ENCODE assay signal across 1 cellular context in the genomic region with DNA sequence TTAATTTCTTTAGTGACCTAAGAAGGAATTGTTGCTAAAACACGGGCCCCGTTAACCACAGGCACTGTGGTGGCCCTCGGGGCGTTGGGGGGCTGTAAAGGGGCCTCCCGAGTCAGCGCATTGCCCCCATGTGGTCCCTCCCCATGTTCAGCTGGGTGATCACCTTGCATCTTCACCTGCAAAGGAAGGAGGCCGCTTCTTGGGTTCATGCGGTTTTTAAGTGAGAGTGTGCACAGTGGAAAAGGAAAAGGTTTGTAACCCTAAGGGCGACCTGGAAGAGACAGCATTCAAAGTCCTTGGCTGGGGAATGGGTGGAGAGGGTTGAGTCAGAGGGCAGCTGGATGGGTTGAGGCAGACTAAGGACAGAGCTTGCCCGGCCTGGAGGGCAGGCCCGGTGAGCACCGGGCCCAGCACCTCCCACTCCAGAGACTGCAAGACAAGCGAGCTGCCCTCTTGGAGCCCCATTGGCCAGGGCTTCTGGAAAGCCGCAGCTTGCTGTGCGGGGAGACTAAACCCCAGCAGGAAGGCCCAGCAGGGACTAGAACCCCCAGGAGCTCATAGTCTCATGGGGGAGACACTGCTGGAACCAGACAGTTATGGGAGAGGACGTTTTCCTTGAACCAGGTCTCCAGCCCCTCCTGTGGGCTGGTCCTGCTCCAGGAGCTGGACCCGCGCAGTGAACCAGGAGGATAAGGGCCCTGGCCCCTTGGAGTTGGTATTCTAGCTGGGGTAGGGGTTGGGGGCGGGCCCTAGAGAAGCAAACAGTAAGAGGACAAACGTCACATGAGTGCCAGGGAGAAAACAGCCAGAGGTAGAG.
A peak's percentile ranks its signal among the peaks of the same experiment; 100 is the strongest.
TF ChIP-seq lines count a peak whose summit lies in the region.

No MANE protein-coding gene starts in this region.

TF ChIP-seq in HepG2, 621 proteins besides CTCF, POLR2A, EP300 and RAD21 (continued from another document):
- TF ChIP-seq, protein P1, sequence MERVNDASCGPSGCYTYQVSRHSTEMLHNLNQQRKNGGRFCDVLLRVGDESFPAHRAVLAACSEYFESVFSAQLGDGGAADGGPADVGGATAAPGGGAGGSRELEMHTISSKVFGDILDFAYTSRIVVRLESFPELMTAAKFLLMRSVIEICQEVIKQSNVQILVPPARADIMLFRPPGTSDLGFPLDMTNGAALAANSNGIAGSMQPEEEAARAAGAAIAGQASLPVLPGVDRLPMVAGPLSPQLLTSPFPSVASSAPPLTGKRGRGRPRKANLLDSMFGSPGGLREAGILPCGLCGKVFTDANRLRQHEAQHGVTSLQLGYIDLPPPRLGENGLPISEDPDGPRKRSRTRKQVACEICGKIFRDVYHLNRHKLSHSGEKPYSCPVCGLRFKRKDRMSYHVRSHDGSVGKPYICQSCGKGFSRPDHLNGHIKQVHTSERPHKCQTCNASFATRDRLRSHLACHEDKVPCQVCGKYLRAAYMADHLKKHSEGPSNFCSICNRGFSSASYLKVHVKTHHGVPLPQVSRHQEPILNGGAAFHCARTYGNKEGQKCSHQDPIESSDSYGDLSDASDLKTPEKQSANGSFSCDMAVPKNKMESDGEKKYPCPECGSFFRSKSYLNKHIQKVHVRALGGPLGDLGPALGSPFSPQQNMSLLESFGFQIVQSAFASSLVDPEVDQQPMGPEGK (CRISPR knock-in tag; IDR thresholded peaks at IDR 0.05): no peak
- TF ChIP-seq ZNF251 (CRISPR knock-in tag; IDR thresholded peaks at IDR 0.05) (no peak), ZNF326 (CRISPR knock-in tag; IDR thresholded peaks at IDR 0.05; ENCODE audit: borderline replicate concordance) (no peak), ARNT2 (CRISPR knock-in tag; IDR thresholded peaks at IDR 0.05; ENCODE audit: low read depth) (no peak), ZNF207 (IDR thresholded peaks at IDR 0.05; ENCODE audit: borderline replicate concordance) (no peak), AGO1 (IDR thresholded peaks at IDR 0.05; ENCODE audit: low read depth, low read length, poor library complexity, severe bottlenecking) (peak; percentile 38), ATAD3A (CRISPR knock-in tag; IDR thresholded peaks at IDR 0.05) (no peak), YEATS2 (CRISPR knock-in tag; IDR thresholded peaks at IDR 0.05; ENCODE audit: borderline replicate concordance) (no peak), ZSCAN22 (CRISPR knock-in tag; IDR thresholded peaks at IDR 0.05) (no peak), ZNF598 (CRISPR knock-in tag; IDR thresholded peaks at IDR 0.05; ENCODE audit: borderline replicate concordance) (no peak), ZNF709 (CRISPR knock-in tag; IDR thresholded peaks at IDR 0.05) (no peak), SOX5 (CRISPR knock-in tag; IDR thresholded peaks at IDR 0.05; ENCODE audit: borderline replicate concordance) (no peak), CBFB (CRISPR knock-in tag; IDR thresholded peaks at IDR 0.05) (0 out of 2 replicates have a peak, but pooled peaks have one; percentile 29), TBP (CRISPR knock-in tag; IDR thresholded peaks at IDR 0.05) (no peak), ZNF274 (CRISPR knock-in tag; IDR thresholded peaks at IDR 0.05) (no peak), SKI (IDR thresholded peaks at IDR 0.05; ENCODE audit: partially characterized antibody) (peak; percentile 1), ZNF296 (CRISPR knock-in tag; conservative IDR thresholded peaks at IDR 0.05) (no peak), POLR2AphosphoS5 (IDR thresholded peaks at IDR 0.05; ENCODE audit: low read depth, low read length) (no peak), ATM (IDR thresholded peaks at IDR 0.05; ENCODE audit: borderline replicate concordance) (no peak), ARHGAP35 (CRISPR knock-in tag; IDR thresholded peaks at IDR 0.05; ENCODE audit: borderline replicate concordance) (no peak), ZNF629 (CRISPR knock-in tag; conservative IDR thresholded peaks at IDR 0.05) (no peak), HMG20A (CRISPR knock-in tag; IDR thresholded peaks at IDR 0.05; ENCODE audit: borderline replicate concordance) (no peak), ZNF772 (CRISPR knock-in tag; IDR thresholded peaks at IDR 0.05) (no peak)
- TF ChIP-seq, protein P2, sequence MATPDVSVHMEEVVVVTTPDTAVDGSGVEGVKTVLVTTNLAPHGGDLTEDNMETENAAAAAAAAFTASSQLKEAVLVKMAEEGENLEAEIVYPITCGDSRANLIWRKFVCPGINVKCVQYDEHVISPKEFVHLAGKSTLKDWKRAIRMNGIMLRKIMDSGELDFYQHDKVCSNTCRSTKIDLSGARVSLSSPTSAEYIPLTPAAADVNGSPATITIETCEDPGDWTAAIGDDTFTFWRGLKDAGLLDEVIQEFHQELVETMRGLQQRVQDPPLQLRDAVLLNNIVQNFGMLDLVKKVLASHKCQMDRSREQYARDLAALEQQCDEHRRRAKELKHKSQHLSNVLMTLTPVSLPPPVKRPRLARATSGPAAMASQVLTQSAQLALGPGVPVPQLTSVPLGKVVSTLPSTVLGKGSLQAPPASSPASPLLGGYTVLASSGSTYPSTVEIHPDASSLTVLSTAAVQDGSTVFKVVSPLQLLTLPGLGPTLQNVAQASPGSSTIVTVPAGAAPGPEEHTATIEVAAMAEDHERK (CRISPR knock-in tag; IDR thresholded peaks at IDR 0.05; ENCODE audit: low read depth): no peak
- TF ChIP-seq, protein P3, sequence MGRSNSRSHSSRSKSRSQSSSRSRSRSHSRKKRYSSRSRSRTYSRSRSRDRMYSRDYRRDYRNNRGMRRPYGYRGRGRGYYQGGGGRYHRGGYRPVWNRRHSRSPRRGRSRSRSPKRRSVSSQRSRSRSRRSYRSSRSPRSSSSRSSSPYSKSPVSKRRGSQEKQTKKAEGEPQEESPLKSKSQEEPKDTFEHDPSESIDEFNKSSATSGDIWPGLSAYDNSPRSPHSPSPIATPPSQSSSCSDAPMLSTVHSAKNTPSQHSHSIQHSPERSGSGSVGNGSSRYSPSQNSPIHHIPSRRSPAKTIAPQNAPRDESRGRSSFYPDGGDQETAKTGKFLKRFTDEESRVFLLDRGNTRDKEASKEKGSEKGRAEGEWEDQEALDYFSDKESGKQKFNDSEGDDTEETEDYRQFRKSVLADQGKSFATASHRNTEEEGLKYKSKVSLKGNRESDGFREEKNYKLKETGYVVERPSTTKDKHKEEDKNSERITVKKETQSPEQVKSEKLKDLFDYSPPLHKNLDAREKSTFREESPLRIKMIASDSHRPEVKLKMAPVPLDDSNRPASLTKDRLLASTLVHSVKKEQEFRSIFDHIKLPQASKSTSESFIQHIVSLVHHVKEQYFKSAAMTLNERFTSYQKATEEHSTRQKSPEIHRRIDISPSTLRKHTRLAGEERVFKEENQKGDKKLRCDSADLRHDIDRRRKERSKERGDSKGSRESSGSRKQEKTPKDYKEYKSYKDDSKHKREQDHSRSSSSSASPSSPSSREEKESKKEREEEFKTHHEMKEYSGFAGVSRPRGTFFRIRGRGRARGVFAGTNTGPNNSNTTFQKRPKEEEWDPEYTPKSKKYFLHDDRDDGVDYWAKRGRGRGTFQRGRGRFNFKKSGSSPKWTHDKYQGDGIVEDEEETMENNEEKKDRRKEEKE (IDR thresholded peaks at IDR 0.05): no peak
- TF ChIP-seq, protein P4, sequence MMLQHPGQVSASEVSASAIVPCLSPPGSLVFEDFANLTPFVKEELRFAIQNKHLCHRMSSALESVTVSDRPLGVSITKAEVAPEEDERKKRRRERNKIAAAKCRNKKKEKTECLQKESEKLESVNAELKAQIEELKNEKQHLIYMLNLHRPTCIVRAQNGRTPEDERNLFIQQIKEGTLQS (CRISPR knock-in tag; IDR thresholded peaks at IDR 0.05): no peak
- TF ChIP-seq, protein P5, sequence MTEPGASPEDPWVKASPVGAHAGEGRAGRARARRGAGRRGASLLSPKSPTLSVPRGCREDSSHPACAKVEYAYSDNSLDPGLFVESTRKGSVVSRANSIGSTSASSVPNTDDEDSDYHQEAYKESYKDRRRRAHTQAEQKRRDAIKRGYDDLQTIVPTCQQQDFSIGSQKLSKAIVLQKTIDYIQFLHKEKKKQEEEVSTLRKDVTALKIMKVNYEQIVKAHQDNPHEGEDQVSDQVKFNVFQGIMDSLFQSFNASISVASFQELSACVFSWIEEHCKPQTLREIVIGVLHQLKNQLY (CRISPR knock-in tag; IDR thresholded peaks at IDR 0.05): no peak
- TF ChIP-seq, protein P6, sequence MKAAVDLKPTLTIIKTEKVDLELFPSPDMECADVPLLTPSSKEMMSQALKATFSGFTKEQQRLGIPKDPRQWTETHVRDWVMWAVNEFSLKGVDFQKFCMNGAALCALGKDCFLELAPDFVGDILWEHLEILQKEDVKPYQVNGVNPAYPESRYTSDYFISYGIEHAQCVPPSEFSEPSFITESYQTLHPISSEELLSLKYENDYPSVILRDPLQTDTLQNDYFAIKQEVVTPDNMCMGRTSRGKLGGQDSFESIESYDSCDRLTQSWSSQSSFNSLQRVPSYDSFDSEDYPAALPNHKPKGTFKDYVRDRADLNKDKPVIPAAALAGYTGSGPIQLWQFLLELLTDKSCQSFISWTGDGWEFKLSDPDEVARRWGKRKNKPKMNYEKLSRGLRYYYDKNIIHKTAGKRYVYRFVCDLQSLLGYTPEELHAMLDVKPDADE (CRISPR knock-in tag; IDR thresholded peaks at IDR 0.05): no peak
- TF ChIP-seq, protein P7, sequence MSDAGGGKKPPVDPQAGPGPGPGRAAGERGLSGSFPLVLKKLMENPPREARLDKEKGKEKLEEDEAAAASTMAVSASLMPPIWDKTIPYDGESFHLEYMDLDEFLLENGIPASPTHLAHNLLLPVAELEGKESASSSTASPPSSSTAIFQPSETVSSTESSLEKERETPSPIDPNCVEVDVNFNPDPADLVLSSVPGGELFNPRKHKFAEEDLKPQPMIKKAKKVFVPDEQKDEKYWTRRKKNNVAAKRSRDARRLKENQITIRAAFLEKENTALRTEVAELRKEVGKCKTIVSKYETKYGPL (CRISPR knock-in tag; IDR thresholded peaks at IDR 0.05): no peak
- TF ChIP-seq, protein P8, sequence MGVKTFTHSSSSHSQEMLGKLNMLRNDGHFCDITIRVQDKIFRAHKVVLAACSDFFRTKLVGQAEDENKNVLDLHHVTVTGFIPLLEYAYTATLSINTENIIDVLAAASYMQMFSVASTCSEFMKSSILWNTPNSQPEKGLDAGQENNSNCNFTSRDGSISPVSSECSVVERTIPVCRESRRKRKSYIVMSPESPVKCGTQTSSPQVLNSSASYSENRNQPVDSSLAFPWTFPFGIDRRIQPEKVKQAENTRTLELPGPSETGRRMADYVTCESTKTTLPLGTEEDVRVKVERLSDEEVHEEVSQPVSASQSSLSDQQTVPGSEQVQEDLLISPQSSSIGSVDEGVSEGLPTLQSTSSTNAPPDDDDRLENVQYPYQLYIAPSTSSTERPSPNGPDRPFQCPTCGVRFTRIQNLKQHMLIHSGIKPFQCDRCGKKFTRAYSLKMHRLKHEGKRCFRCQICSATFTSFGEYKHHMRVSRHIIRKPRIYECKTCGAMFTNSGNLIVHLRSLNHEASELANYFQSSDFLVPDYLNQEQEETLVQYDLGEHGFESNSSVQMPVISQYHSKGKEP (CRISPR knock-in tag; IDR thresholded peaks at IDR 0.05): no peak
- TF ChIP-seq, protein P9, sequence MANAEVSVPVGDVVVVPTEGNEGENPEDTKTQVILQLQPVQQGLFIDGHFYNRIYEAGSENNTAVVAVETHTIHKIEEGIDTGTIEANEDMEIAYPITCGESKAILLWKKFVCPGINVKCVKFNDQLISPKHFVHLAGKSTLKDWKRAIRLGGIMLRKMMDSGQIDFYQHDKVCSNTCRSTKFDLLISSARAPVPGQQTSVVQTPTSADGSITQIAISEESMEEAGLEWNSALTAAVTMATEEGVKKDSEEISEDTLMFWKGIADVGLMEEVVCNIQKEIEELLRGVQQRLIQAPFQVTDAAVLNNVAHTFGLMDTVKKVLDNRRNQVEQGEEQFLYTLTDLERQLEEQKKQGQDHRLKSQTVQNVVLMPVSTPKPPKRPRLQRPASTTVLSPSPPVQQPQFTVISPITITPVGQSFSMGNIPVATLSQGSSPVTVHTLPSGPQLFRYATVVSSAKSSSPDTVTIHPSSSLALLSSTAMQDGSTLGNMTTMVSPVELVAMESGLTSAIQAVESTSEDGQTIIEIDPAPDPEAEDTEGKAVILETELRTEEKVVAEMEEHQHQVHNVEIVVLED (CRISPR knock-in tag; IDR thresholded peaks at IDR 0.05; ENCODE audit: borderline replicate concordance): 0 out of 2 replicates have a peak, but pooled peaks have one; percentile 11
